ENCODE assay signal across 2 cellular contexts in genomic region chr5:80246995-80247729, GRCh38.
TF ChIP-seq lines count a peak whose summit lies in the region.

No MANE protein-coding gene starts in this region.

TF ChIP-seq in SK-N-SH, 30 proteins besides CTCF, POLR2A, EP300 and RAD21 (continued from another document):
- TF ChIP-seq PBX3 (IDR thresholded peaks at IDR 0.05) (peak; percentile 89), TCF12 (IDR thresholded peaks at IDR 0.05) (peak; percentile 29; the same call in 1 of the 2 replicates), JUND (IDR thresholded peaks at IDR 0.05) (peak; percentile 54; the same call in 1 of the 2 replicates), FOSL2 (IDR thresholded peaks at IDR 0.05; ENCODE audit: borderline replicate concordance, low read depth) (peak; percentile 63; the same call in 1 of the 2 replicates), GATA2 (CRISPR knock-in tag; IDR thresholded peaks at IDR 0.05) (0 out of 2 replicates have a peak, but pooled peaks have one; percentile 12), ZBTB33 (IDR thresholded peaks at IDR 0.05; ENCODE audit: borderline replicate concordance, low read depth) (no peak)
TF ChIP-seq in SK-N-SH: peak in this region for 6.

TF ChIP-seq in K562, 482 proteins besides CTCF, POLR2A, EP300 and RAD21 (continued from another document and continues in another):
- TF ChIP-seq RBFOX2 (IDR thresholded peaks at IDR 0.05; ENCODE audit: low read depth, low read length) (no peak), MEIS2 (IDR thresholded peaks at IDR 0.05; ENCODE audit: partially characterized antibody) (peak; percentile 97), ZFP36 (IDR thresholded peaks at IDR 0.05; ENCODE audit: low read depth, low read length, partially characterized antibody) (no peak), CEBPG (CRISPR knock-in tag; IDR thresholded peaks at IDR 0.05) (0 out of 2 replicates have a peak, but pooled peaks have one; percentile 10), CEBPG (tag; conservative IDR thresholded peaks at IDR 0.05 in 1 of 2, IDR thresholded peaks at IDR 0.05 in 1 of 2) (no peak), HSF4 (CRISPR knock-in tag; IDR thresholded peaks at IDR 0.05; ENCODE audit: borderline replicate concordance) (no peak), CREM (IDR thresholded peaks at IDR 0.05; ENCODE audit: low read depth) (no peak), ZNF766 (CRISPR knock-in tag; conservative IDR thresholded peaks at IDR 0.05) (0 out of 2 replicates have a peak, but pooled peaks have one; percentile 18), ETS2 (tag; IDR thresholded peaks at IDR 0.05; ENCODE audit: borderline replicate concordance, poor library complexity, severe bottlenecking) (no peak), PREB (CRISPR knock-in tag; IDR thresholded peaks at IDR 0.05) (no peak), THRA (IDR thresholded peaks at IDR 0.05) (no peak), HLTF (IDR thresholded peaks at IDR 0.05) (no peak), RBM25 (IDR thresholded peaks at IDR 0.05; ENCODE audit: low read depth, low read length, severe bottlenecking) (no peak), SNAPC5 (CRISPR knock-in tag; IDR thresholded peaks at IDR 0.05) (no peak), POLR3A (IDR thresholded peaks at IDR 0.05; ENCODE audit: borderline replicate concordance, extremely low read depth, insufficient read depth, insufficient read length) (no peak), NEUROD1 (IDR thresholded peaks at IDR 0.05; ENCODE audit: borderline replicate concordance, low read depth, low read length, partially characterized antibody) (no peak), MAZ (CRISPR knock-in tag; conservative IDR thresholded peaks at IDR 0.05 in 1 of 2, IDR thresholded peaks at IDR 0.05 in 1 of 2) (no peak), HDGF (IDR thresholded peaks at IDR 0.05) (no peak), ZKSCAN1 (IDR thresholded peaks at IDR 0.05; ENCODE audit: low read depth, low read length) (no peak), ZBTB40 (IDR thresholded peaks at IDR 0.05) (no peak), ZBTB40 (CRISPR knock-in tag; IDR thresholded peaks at IDR 0.05) (no peak), TAL1 (IDR thresholded peaks at IDR 0.05) (no peak), PCBP1 (IDR thresholded peaks at IDR 0.05; ENCODE audit: low read depth, low read length, poor library complexity, severe bottlenecking) (no peak), SRSF1 (IDR thresholded peaks at IDR 0.05; ENCODE audit: low read depth, low read length) (no peak), NFATC3 (IDR thresholded peaks at IDR 0.05) (no peak), ZBTB9 (CRISPR knock-in tag; IDR thresholded peaks at IDR 0.05) (no peak), TCF7 (IDR thresholded peaks at IDR 0.05; ENCODE audit: borderline replicate concordance) (no peak), RHOXF2B (CRISPR knock-in tag; conservative IDR thresholded peaks at IDR 0.05) (no peak), ZNF23 (CRISPR knock-in tag; IDR thresholded peaks at IDR 0.05) (no peak), ZNF592 (IDR thresholded peaks at IDR 0.05) (no peak)
